In the genomic region with DNA sequence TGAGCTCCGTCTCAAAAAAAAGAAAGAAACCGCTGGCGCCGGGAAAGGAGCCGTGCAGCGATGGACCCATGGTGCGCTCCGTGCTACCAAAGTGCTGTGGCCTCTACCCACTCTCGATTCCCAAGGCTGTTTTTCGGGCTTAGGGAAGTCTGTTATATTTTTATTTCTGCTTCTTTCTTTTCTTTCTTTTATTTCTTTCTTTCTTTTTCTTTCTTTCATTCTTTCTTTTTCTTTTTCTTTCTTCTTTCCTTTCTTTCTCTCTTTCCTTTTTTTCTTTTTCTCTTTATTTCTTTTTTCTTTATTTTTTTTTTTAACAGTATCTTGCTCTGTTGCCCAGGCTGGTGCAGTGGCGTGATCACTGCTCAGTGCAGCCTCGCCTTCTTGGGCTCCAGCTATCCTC, we compare ENCODE assay signal across 10 cellular contexts.
DNase-seq lines count a peak whose midpoint lies in the region; ATAC-seq and TF ChIP-seq lines count a peak whose summit lies in the region.
"Had no signal": no experiment of that assay in that cellular context is flagged by ENCODE, and none has a peak within 500 bp of the region (broad histone marks: within the 10 kb centered on the region; RNA-seq: fewer than 3 reads in every experiment).

No MANE protein-coding gene starts in this region.

- TF ChIP-seq CTCF in Loucy (conservative IDR thresholded peaks at IDR 0.05; ENCODE audit: low read length) (no peak), coronary artery (IDR thresholded peaks at IDR 0.05) (no peak), gastrocnemius medialis (IDR thresholded peaks at IDR 0.05 in 4 of 5, conservative IDR thresholded peaks at IDR 0.05 in 1 of 5) (no peak)

- H3K79me1 ChIP-seq in mesendoderm (ENCODE audit: low read length) = no peaks in the 10 kb centered on the region

- no peaks in the 10 kb centered on the region for H3K9me2 ChIP-seq in Loucy (replicated peaks; ENCODE audit: low read depth, low read length)

- H3K27me3 ChIP-seq in Loucy (ENCODE audit: insufficient read depth, low read length, poor library complexity, severe bottlenecking) (no peaks in the 10 kb centered on the region), gastrocnemius medialis (peaks cover 69 to 73% (median 69%) of the 10 kb centered on the region in 3 donors), mesendoderm (ENCODE audit: insufficient read depth, low read length, poor library complexity) (no peaks in the 10 kb centered on the region)

- peaks cover 16% of the 10 kb centered on the region for H3F3A ChIP-seq in Loucy (ENCODE audit: low read depth)

- no peak overlapping the region for H2BK120ac ChIP-seq in mesendoderm (ENCODE audit: low read depth, low read length)

- no CpG with 5 or more reads among the region's 12 CpGs for WGBS in mesendoderm (ENCODE audit: extremely low coverage, insufficient coverage, low lambda C conversion rate)

- no peak overlapping the region for H2AFZ ChIP-seq in Loucy (ENCODE audit: low read length)

- H3K27ac ChIP-seq in coronary artery (no peak overlapping the region), gastrocnemius medialis (no peak overlapping the region), mesendoderm (ENCODE audit: low read depth, low read length) (no peak overlapping the region)
- H3K27ac ChIP-seq: 22Rv1 had no signal

- no peak overlapping the region for H2AK5ac ChIP-seq in mesendoderm (ENCODE audit: low read length)

- no peak for TF ChIP-seq POLR2A in gastrocnemius medialis (IDR thresholded peaks at IDR 0.05)

- H3K23ac ChIP-seq in mesendoderm (ENCODE audit: low read length) = no peak overlapping the region

- H3K9ac ChIP-seq in Loucy (ENCODE audit: low read depth, low read length, poor library complexity, severe bottlenecking) = peak overlapping the region; percentile 90
- H3K9ac ChIP-seq in mesendoderm (ENCODE audit: low read length) = no peak overlapping the region

- H4K8ac ChIP-seq in mesendoderm (ENCODE audit: low read depth, low read length) = no peak overlapping the region

- intact Hi-C loops in gastrocnemius medialis (cut with DNase I; ENCODE audit: low total_unique reads) = loop anchor here (5.0 kb wide), 1 partner anchor 45 kb away; no protein-coding TSS in a partner anchor

- H3K36me3 ChIP-seq in Loucy (ENCODE audit: insufficient read depth, low read length) (no peaks in the 10 kb centered on the region; the same call in 1 of the 2 replicates), gastrocnemius medialis (no peaks in the 10 kb centered on the region), mesendoderm (ENCODE audit: control insufficient read depth, insufficient read depth, low read length) (no peaks in the 10 kb centered on the region)
- H3K36me3 ChIP-seq: gastroesophageal sphincter had no signal

- H3K4me3 ChIP-seq in Loucy (ENCODE audit: low read length, poor library complexity, severe bottlenecking) (peak overlapping the region; percentile 77), coronary artery (peak overlapping the region; percentile 73), gastrocnemius medialis (peak overlapping the region; percentile 60 to 74 (median 65)), mesendoderm (ENCODE audit: low read length) (no peak overlapping the region)

- H3K79me2 ChIP-seq in Loucy (ENCODE audit: insufficient read depth, low read length) (peaks cover 25% of the 10 kb centered on the region), mesendoderm (ENCODE audit: control insufficient read depth, insufficient read depth, low read length) (no peaks in the 10 kb centered on the region)

- no peak overlapping the region for H2BK5ac ChIP-seq in mesendoderm (ENCODE audit: low read length)

- no peak overlapping the region for H4K5ac ChIP-seq in mesendoderm (ENCODE audit: low read length)

- peak; percentile 33 for DNase-seq in DMS53 (lab: John Stamatoyannopoulos, UW)
- no peak for DNase-seq in DMS53 treated with DMSO at 0.1 percent for 48 hours (lab: John Stamatoyannopoulos, UW; ENCODE audit: unreplicated experiment)
- no peak for DNase-seq in coronary artery (ENCODE audit: low spot score)
- DNase-seq in gastrocnemius medialis = no peak
- no peak for DNase-seq in mesendoderm
- DNase-seq in HT-29 (ENCODE audit: low spot score) = no peak

- no peak overlapping the region for H2BK15ac ChIP-seq in mesendoderm (replicated peaks; ENCODE audit: low read depth)

- no peaks in the 10 kb centered on the region for H4K20me1 ChIP-seq in Loucy (ENCODE audit: insufficient read depth, low read length, poor library complexity, severe bottlenecking)

- in situ Hi-C loops in gastrocnemius medialis (cut with MboI; ENCODE audit: low sequenced_read_pairs in 4 of 4) = loop anchor here in 1 of 4 donors (5.0 kb wide), 1 partner anchor 40 kb away; no protein-coding TSS in a partner anchor

- H3K18ac ChIP-seq in mesendoderm (ENCODE audit: low read length) = no peak overlapping the region

- H3K9me3 ChIP-seq in Loucy (ENCODE audit: insufficient read depth, low read depth, low read length) = peaks cover 15% of the 10 kb centered on the region
- H3K9me3 ChIP-seq in gastrocnemius medialis = no peaks in the 10 kb centered on the region

- no peak for ATAC-seq in gastrocnemius medialis
- no peak for ATAC-seq in GM19463 (IDR thresholded peaks at IDR 0.05; ENCODE audit: unreplicated experiment)
- ATAC-seq: gastroesophageal sphincter had no signal

- peaks cover 26% of the 10 kb centered on the region for H3K4me1 ChIP-seq in Loucy (ENCODE audit: insufficient read depth, low read length, poor library complexity, severe bottlenecking)
- H3K4me1 ChIP-seq in gastrocnemius medialis = peaks cover 22 to 33% of the 10 kb centered on the region in 2 donors
- no peaks in the 10 kb centered on the region for H3K4me1 ChIP-seq in mesendoderm (ENCODE audit: control insufficient read depth, low read depth, low read length)

- H3K4me2 ChIP-seq in Loucy (ENCODE audit: low read depth, low read length, poor library complexity, severe bottlenecking) (peak overlapping the region; percentile 77), mesendoderm (ENCODE audit: low read length) (no peak overlapping the region)

- no peak overlapping the region for H3K56ac ChIP-seq in mesendoderm (ENCODE audit: low read length)

- no peak overlapping the region for H3K4ac ChIP-seq in mesendoderm (ENCODE audit: low read depth, low read length)
